8 cellular contexts compared by ENCODE assay signal in genomic region chr3:187112934-187113793, GRCh38. TPM values are rescaled to one million over a fixed set of nuclear protein-coding genes. Genes with fewer than 3 reads are reported as not detected.
DNase-seq lines count a peak whose midpoint lies in the region; ATAC-seq, FAIRE-seq and TF ChIP-seq lines count a peak whose summit lies in the region.

No MANE protein-coding gene starts in this region.

- CTCF ChIA-PET in Panc1 (lab: Charles Lee) = interaction anchor here (0.6 to 2.3 kb wide), 11 partner anchors 16 to 596 kb away, joined by 3 to 23 read pairs (median 4); partner anchors contain the start of gene RPL39L

- TF ChIP-seq CTCF in AG09319 (IDR thresholded peaks at IDR 0.05; ENCODE audit: low read depth, low read length) (peak; percentile 56), GM12872 (IDR thresholded peaks at IDR 0.05; ENCODE audit: insufficient read depth, low read depth, low read length) (peak; percentile 57; the same call in 2 of the 3 replicates), Panc1 (IDR thresholded peaks at IDR 0.05) (peak; percentile 76)

- FAIRE-seq in small intestine (lab: Jason Lieb, UNC) = no peak

- ATAC-seq in Panc1 = no peak

- H3K4me1 ChIP-seq in Panc1 (ENCODE audit: control insufficient read depth, insufficient read depth, low read length) = no peaks in the 10 kb centered on the region
- no peaks in the 10 kb centered on the region for H3K4me1 ChIP-seq in small intestine (ENCODE audit: control insufficient read depth in 2 of 2, insufficient read depth in 1 of 2, low read depth in 1 of 2, low read length in 1 of 2)

- no peaks in the 10 kb centered on the region for H3K36me3 ChIP-seq in Panc1 (ENCODE audit: control insufficient read depth, insufficient read depth, low read length)
- no peaks in the 10 kb centered on the region for H3K36me3 ChIP-seq in small intestine (ENCODE audit: control insufficient read depth in 2 of 2, insufficient read depth in 2 of 2, low read length in 2 of 2)

- WGBS in small intestine, 3 donors = 11 to 23% (median 12%) methylated on average over 2 of the region's 2 CpGs

- intact Hi-C loops in Panc1 (cut with micrococcal nuclease; ENCODE audit: unreplicated experiment) = loop anchor here (5.0 kb wide), 1 partner anchor 54 kb away; no protein-coding TSS in a partner anchor

- POLR2A ChIA-PET in Panc1 (lab: Charles Lee) = interaction anchor here (0.9 to 1.0 kb wide), 2 partner anchors 26 to 52 kb away, joined by 3 to 8 read pairs; no protein-coding TSS in a partner anchor

- H3K4me3 ChIP-seq in Panc1 (ENCODE audit: low read depth in 2 of 2, low read length in 2 of 2) = no peak overlapping the region
- no peak overlapping the region for H3K4me3 ChIP-seq in small intestine (ENCODE audit: low read depth in 1 of 2, low read length in 2 of 2)

- no peaks in the 10 kb centered on the region for H3K27me3 ChIP-seq in Panc1 (ENCODE audit: control insufficient read depth, insufficient read depth, low read length)
- no peaks in the 10 kb centered on the region for H3K27me3 ChIP-seq in small intestine (ENCODE audit: control insufficient read depth in 2 of 2, insufficient read depth in 2 of 2, low read length in 2 of 2)

- in situ Hi-C loops in Panc1 (cut with HindIII; ENCODE audit: low pct_unique_long_range_greater_than_20kb, low sequenced_read_pairs) = no loop called here

- peak; percentile 4 for DNase-seq in AG09319 (ENCODE audit: extremely low read depth, low read depth)
- DNase-seq in Panc1 (ENCODE audit: low read depth, low spot score) = peak; percentile 32
- peak; percentile 24 for DNase-seq in fibroblast of gingiva (ENCODE audit: low read depth)
- peak; percentile 23 for DNase-seq in small intestine
- no peak for DNase-seq in GOT3 (lab: John Stamatoyannopoulos, UW)
- no peak for DNase-seq in middle frontal gyrus (ENCODE audit: extremely low spot score, low spot score)
- DNase-seq in NCI-H748 treated with DMSO at 0.1 percent for 48 hours (lab: John Stamatoyannopoulos, UW) = no peak

- H3K27ac ChIP-seq in Panc1 (ENCODE audit: low read length) (no peak overlapping the region), small intestine (ENCODE audit: low read depth in 1 of 2, low read length in 1 of 2) (no peak overlapping the region)

- H3K9me3 ChIP-seq in Panc1 (ENCODE audit: control insufficient read depth, insufficient read depth, low read depth, low read length) (no peaks in the 10 kb centered on the region), small intestine (ENCODE audit: control insufficient read depth, low read depth) (no peaks in the 10 kb centered on the region)

- no TSS peak for BruUV-seq in Panc1 (replicated peaks; lab: Mats Ljungman, UMichigan)

RNA-seq across cellular contexts. Expression of gene RPL39L, which starts 26.1 kb away (rescaled TPM):
- total RNA-seq in Panc1 (2021; ENCODE audit: unreplicated experiment) = 37.7 TPM
- 45.7 TPM for polyA plus RNA-seq in Panc1 (2012; ENCODE audit: insufficient read length)
- 10 to 100 TPM in 1 of 3 donors, 1 to 10 TPM in 2; 2.7 to 18.6 (median 7.6) TPM for polyA plus RNA-seq in small intestine

Comparison
In these comparisons a context has a peak if more than half of its experiments do, and no peak if none do; other contexts are left out.
1. DNase-seq: peak in AG09319 (single experiment), Panc1 (single experiment), fibroblast of gingiva (single experiment) and small intestine (single experiment); none in GOT3 (single experiment), middle frontal gyrus (single experiment) and NCI-H748 treated with DMSO at 0.1 percent for 48 hours (single experiment).
2. Peak in every context shown above with its lines, with median percentiles within 50 percentile points of each other: CTCF ChIP-seq.